In genomic region chr4:77113069-77113468, GRCh38 we compare ENCODE assay signal across 1 cellular context.
TF ChIP-seq lines count a peak whose summit lies in the region.

No MANE protein-coding gene starts in this region.

TF ChIP-seq in WTC11, 78 proteins besides CTCF, POLR2A, EP300 and RAD21 (continued from another document):
- TF ChIP-seq ATF6 (CRISPR knock-in tag; IDR thresholded peaks at IDR 0.05) (no peak), ATF3 (CRISPR knock-in tag; conservative IDR thresholded peaks at IDR 0.05) (no peak), NFYB (CRISPR knock-in tag; conservative IDR thresholded peaks at IDR 0.05; ENCODE audit: low read depth) (no peak), ETV6 (CRISPR knock-in tag; IDR thresholded peaks at IDR 0.05) (no peak)
TF ChIP-seq in WTC11: peak in this region for 0.
